In the genomic region with DNA sequence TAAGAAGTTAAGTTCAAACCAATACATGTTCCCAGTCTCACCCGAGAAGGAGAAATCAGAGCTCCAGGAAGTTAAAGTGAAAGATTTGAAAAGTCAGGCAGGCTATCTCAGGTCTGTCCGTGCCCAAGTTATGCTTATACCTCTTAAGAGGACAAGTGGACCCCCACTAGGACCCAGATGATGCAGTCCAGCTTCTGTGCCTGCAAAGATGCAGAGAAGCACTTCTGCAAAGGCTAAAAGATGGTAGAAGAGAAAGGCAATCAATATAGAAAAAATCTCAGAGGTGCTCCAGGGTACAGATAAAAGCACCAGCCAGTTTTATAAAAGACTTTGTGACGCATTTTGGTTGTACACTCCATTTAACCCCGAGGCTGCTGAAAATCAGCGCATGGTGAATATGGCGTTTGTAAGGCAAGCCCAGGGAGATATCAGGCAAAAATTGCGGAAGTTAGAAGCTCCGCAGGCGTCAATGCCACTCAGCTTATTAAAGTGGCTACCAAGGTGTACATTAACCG, we compare ENCODE assay signal across 9 cellular contexts. TPM values are rescaled to one million over a fixed set of nuclear protein-coding genes. Genes with fewer than 3 reads are reported as not detected.
A peak's percentile ranks its signal among the peaks of the same experiment; 100 is the strongest.
DNase-seq lines count a peak whose midpoint lies in the region; ATAC-seq, FAIRE-seq and TF ChIP-seq lines count a peak whose summit lies in the region.
"Had no signal": no experiment of that assay in that cellular context is flagged by ENCODE, and none has a peak within 500 bp of the region (broad histone marks: within the 10 kb centered on the region; RNA-seq: fewer than 3 reads in every experiment).

No MANE protein-coding gene starts in this region.

- no peaks in the 10 kb centered on the region for H3K27me3 ChIP-seq in MM.1S (replicated peaks; ENCODE audit: insufficient read depth, low read length)
- H3K27me3 ChIP-seq in esophagus muscularis mucosa: no peaks in the 10 kb centered on the region

- H3K4me3 Mint-ChIP-seq in activated CD4-positive, alpha-beta T cell treated with anti-CD3 and anti-CD28 coated beads, Interleukin-2, amount 10 ng/mL, durations not matched to agents 7 days and 5 days: no peak overlapping the region
- no peak overlapping the region for H3K4me3 Mint-ChIP-seq in natural killer cell

- H3K4me3 ChIP-seq in MM.1S (ENCODE audit: low read length) (peak overlapping the region; percentile 53), esophagus muscularis mucosa (peak overlapping the region; percentile 41 to 58 (median 53))

- peaks cover 3% of the 10 kb centered on the region for H3K4me1 Mint-ChIP-seq in activated CD4-positive, alpha-beta T cell treated with anti-CD3 and anti-CD28 coated beads, Interleukin-2, amount 10 ng/mL, durations not matched to agents 7 days and 5 days
- H3K4me1 Mint-ChIP-seq in natural killer cell: no peaks in the 10 kb centered on the region

- no peak for FAIRE-seq in H54 (lab: Jason Lieb, UNC)
- FAIRE-seq: G401.6 had no signal

- peak; percentile 15 for DNase-seq in activated CD4-positive, alpha-beta T cell treated with anti-CD3 and anti-CD28 coated beads, Interleukin-2, amount 10 ng/mL, durations not matched to agents 7 days and 5 days
- DNase-seq in activated CD4-positive, alpha-beta T cell treated with anti-CD3 and anti-CD28 coated beads, Interleukin-2, amount 50 U/mL, for 1 hour: no peak
- DNase-seq in MM.1S: peak; percentile 40
- DNase-seq in esophagus muscularis mucosa (ENCODE audit: extremely low spot score): no peak
- no peak for DNase-seq in natural killer cell
- DNase-seq in H54 (ENCODE audit: insufficient read length, low spot score): no peak
- DNase-seq in stimulated activated CD4-positive, alpha-beta T cell treated with anti-CD3 and anti-CD28 coated beads, Interleukin-12 subunit alpha, Interleukin-12 subunit beta, amount 100 ng/mL, for 4 hours: no peak

- 1% methylated on average over 10 of the region's 10 CpGs for WGBS in esophagus muscularis mucosa

- H3K4me1 ChIP-seq in MM.1S (ENCODE audit: low read length): peaks cover 43% of the 10 kb centered on the region
- peaks cover 7 to 27% (median 22%) of the 10 kb centered on the region in 4 donors for H3K4me1 ChIP-seq in esophagus muscularis mucosa

- H3K27ac Mint-ChIP-seq in activated CD4-positive, alpha-beta T cell treated with anti-CD3 and anti-CD28 coated beads, Interleukin-2, amount 10 ng/mL, durations not matched to agents 7 days and 5 days: no peak overlapping the region
- H3K27ac Mint-ChIP-seq in natural killer cell: no peak overlapping the region

- CTCF ChIA-PET in activated CD4-positive, alpha-beta T cell treated with anti-CD3 and anti-CD28 coated beads, Interleukin-2, amount 10 ng/mL, durations not matched to agents 7 days and 5 days (lab: Charles Lee): interaction anchor here (0.6 to 3.2 kb wide), 12 partner anchors 9 to 889 kb away, joined by 3 to 20 read pairs (median 4); a partner anchor contains a TSS

- H3K36me3 ChIP-seq in MM.1S (replicated peaks; ENCODE audit: insufficient read depth, low read length) (no peaks in the 10 kb centered on the region), esophagus muscularis mucosa (no peaks in the 10 kb centered on the region)

- POLR2A ChIA-PET in activated CD4-positive, alpha-beta T cell treated with anti-CD3 and anti-CD28 coated beads, Interleukin-2, amount 10 ng/mL, durations not matched to agents 7 days and 5 days (lab: Charles Lee): no interaction called here

- H2AFZ ChIP-seq in MM.1S (ENCODE audit: low read length): peak overlapping the region; percentile 75

- H3K9me2 ChIP-seq in MM.1S (replicated peaks; ENCODE audit: insufficient read depth, low read length): no peaks in the 10 kb centered on the region

- TF ChIP-seq EP300 in esophagus muscularis mucosa (IDR thresholded peaks at IDR 0.05): no peak

- peak; percentile 70 to 84 (median 72) for ATAC-seq in natural killer cell
- no peak for ATAC-seq in HG03039 (IDR thresholded peaks at IDR 0.05; ENCODE audit: unreplicated experiment)

- no peaks in the 10 kb centered on the region for H3K27me3 Mint-ChIP-seq in activated CD4-positive, alpha-beta T cell treated with anti-CD3 and anti-CD28 coated beads, Interleukin-2, amount 10 ng/mL, durations not matched to agents 7 days and 5 days
- no peaks in the 10 kb centered on the region for H3K27me3 Mint-ChIP-seq in natural killer cell (ENCODE audit: low read depth in 2 of 2)

- peaks cover under 1% of the 10 kb centered on the region; the same call in 1 of the 2 replicates for H3F3A ChIP-seq in MM.1S (ENCODE audit: insufficient read depth, low read length)

- no peaks in the 10 kb centered on the region for H3K9me3 Mint-ChIP-seq in activated CD4-positive, alpha-beta T cell treated with anti-CD3 and anti-CD28 coated beads, Interleukin-2, amount 10 ng/mL, durations not matched to agents 7 days and 5 days
- no peaks in the 10 kb centered on the region for H3K9me3 Mint-ChIP-seq in natural killer cell

- H3K79me2 ChIP-seq in MM.1S (ENCODE audit: low read length): no peaks in the 10 kb centered on the region

- H4K20me1 ChIP-seq in MM.1S (ENCODE audit: insufficient read depth, low read length): no peaks in the 10 kb centered on the region

- no peaks in the 10 kb centered on the region for H3K36me3 Mint-ChIP-seq in activated CD4-positive, alpha-beta T cell treated with anti-CD3 and anti-CD28 coated beads, Interleukin-2, amount 10 ng/mL, durations not matched to agents 7 days and 5 days (ENCODE audit: low read depth)
- no peaks in the 10 kb centered on the region for H3K36me3 Mint-ChIP-seq in natural killer cell

- H3K9me3 ChIP-seq in MM.1S (replicated peaks; ENCODE audit: insufficient read depth, low read length) (no peaks in the 10 kb centered on the region), esophagus muscularis mucosa (no peaks in the 10 kb centered on the region)

- H3K27ac ChIP-seq in MM.1S (ENCODE audit: low read length) (peak overlapping the region; percentile 32; the same call in 1 of the 2 replicates), esophagus muscularis mucosa (replicated peaks in 1 of 4) (peak overlapping the region in 1 of 4 donors; percentile 43)

- peak overlapping the region; percentile 45; the same call in 1 of the 2 replicates for H3K9ac ChIP-seq in MM.1S (ENCODE audit: low read length)

- TF ChIP-seq POLR2A in esophagus muscularis mucosa (IDR thresholded peaks at IDR 0.05; ENCODE audit: low read depth) (no peak), H54 (IDR thresholded peaks at IDR 0.05; ENCODE audit: low read depth, low read length) (no peak)

- TF ChIP-seq CTCF in MM.1S (IDR thresholded peaks at IDR 0.05; ENCODE audit: low read length) (no peak), esophagus muscularis mucosa (IDR thresholded peaks at IDR 0.05) (no peak), natural killer cell (IDR thresholded peaks at IDR 0.05) (no peak)

- peak overlapping the region; percentile 66 for H3K4me2 ChIP-seq in MM.1S (ENCODE audit: low read depth, low read length)

- intact Hi-C loops in esophagus muscularis mucosa (cut with DNase I): no loop called here
- intact Hi-C loops in natural killer cell (cut with micrococcal nuclease): no loop called here

RNA-seq across cellular contexts. Expression of a gene that starts 9.9 kb away (rescaled TPM):
- total RNA-seq in activated CD4-positive, alpha-beta T cell treated with anti-CD3 and anti-CD28 coated beads, Interleukin-2, amount 10 ng/mL, durations not matched to agents 7 days and 5 days: not detected
- total RNA-seq in esophagus muscularis mucosa (under 1 TPM in 1 of 4 donors, not detected in 3; 0.17 TPM), natural killer cell (not detected)

RNA-seq across cellular contexts. Expression of a gene that starts 29.1 kb away (rescaled TPM):
- 1 to 10 TPM; 4.0 to 5.2 TPM for total RNA-seq in activated CD4-positive, alpha-beta T cell treated with anti-CD3 and anti-CD28 coated beads, Interleukin-2, amount 10 ng/mL, durations not matched to agents 7 days and 5 days
- total RNA-seq in esophagus muscularis mucosa (10 to 100 TPM in 1 of 4 donors, 1 to 10 TPM in 3; 7.2 to 22.9 (median 7.6) TPM), natural killer cell (under 1 TPM in 1 of 3 donors, not detected in 2; 0.35 TPM)

Comparison
In these comparisons a context has a peak if more than half of its experiments do, and no peak if none do; other contexts are left out.
1. DNase-seq: peak in activated CD4-positive, alpha-beta T cell treated with anti-CD3 and anti-CD28 coated beads, Interleukin-2, amount 10 ng/mL, durations not matched to agents 7 days and 5 days (single experiment) and MM.1S (single experiment); none in activated CD4-positive, alpha-beta T cell treated with anti-CD3 and anti-CD28 coated beads, Interleukin-2, amount 50 U/mL, for 1 hour (single experiment), esophagus muscularis mucosa (single experiment), natural killer cell (single experiment), H54 (single experiment) and stimulated activated CD4-positive, alpha-beta T cell treated with anti-CD3 and anti-CD28 coated beads, Interleukin-12 subunit alpha, Interleukin-12 subunit beta, amount 100 ng/mL, for 4 hours (single experiment).